Comparison of ENCODE assay signal across 24 cellular contexts in the genomic region with DNA sequence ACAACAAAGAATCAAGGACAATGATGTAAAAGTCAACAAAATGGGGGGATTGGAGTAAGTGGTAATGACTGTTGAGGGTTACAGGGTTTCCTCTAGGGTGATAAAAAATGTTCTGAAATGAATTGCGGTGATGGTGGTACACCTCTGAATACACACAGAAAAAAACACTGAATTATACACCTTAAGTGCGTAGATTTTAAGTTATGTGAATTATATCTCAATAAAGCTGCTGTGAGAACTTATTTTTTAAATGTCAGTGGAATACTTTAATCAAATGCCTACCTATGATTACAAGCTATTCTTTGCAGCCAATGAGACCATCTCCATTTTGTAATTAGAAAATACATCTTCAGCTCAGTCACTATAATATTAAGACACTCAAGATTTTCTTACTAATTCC. TPM values are rescaled to one million over a fixed set of nuclear protein-coding genes. Genes with fewer than 3 reads are reported as not detected.
DNase-seq lines count a peak whose midpoint lies in the region; ATAC-seq, FAIRE-seq and TF ChIP-seq lines count a peak whose summit lies in the region.
"Had no signal": no experiment of that assay in that cellular context is flagged by ENCODE, and none has a peak within 500 bp of the region (broad histone marks: within the 10 kb centered on the region; RNA-seq: fewer than 3 reads in every experiment).

No MANE protein-coding gene starts in this region.

- no peak overlapping the region for H3K4me3 ChIP-seq in GM23338
- H3K4me3 ChIP-seq in SJSA1, result no peak overlapping the region
- no peak overlapping the region for H3K4me3 ChIP-seq in gastroesophageal sphincter
- H3K4me3 ChIP-seq in kidney (ENCODE audit: low read length in 2 of 2), result no peak overlapping the region
- H3K4me3 ChIP-seq: BLaER1 had no signal

- no peak overlapping the region for H2AFZ ChIP-seq in GM23338

- TF ChIP-seq POLR2A in gastroesophageal sphincter (IDR thresholded peaks at IDR 0.05), result no peak

- H3K27me3 ChIP-seq in GM23338 (ENCODE audit: insufficient read depth) (no peaks in the 10 kb centered on the region), SJSA1 (replicated peaks) (no peaks in the 10 kb centered on the region), gastroesophageal sphincter (no peaks in the 10 kb centered on the region)
- H3K27me3 ChIP-seq: BLaER1 had no signal

- H3K27ac Mint-ChIP-seq in GM23338 (peak overlapping the region; percentile 11; the same call in 1 of the 2 replicates), progenitor cell of endocrine pancreas (peak overlapping the region; percentile 35)
- H3K27ac Mint-ChIP-seq: CD4-positive, alpha-beta memory T cell had no signal

- H4K20me1 ChIP-seq in GM23338 (replicated peaks; ENCODE audit: insufficient read depth), result no peaks in the 10 kb centered on the region

- intact Hi-C loops in kidney (cut with DNase I), result no loop called here

- 90 to 91% methylated on average over 2 of the region's 2 CpGs for WGBS in gastroesophageal sphincter (ENCODE audit: low coverage in 1 of 2), 2 donors

- ATAC-seq in GM23338 (no peak), gastroesophageal sphincter (no peak), HG03520 (IDR thresholded peaks at IDR 0.05; ENCODE audit: unreplicated experiment) (no peak)
- ATAC-seq: HCT116, HepG2, Right ventricle myocardium inferior had no signal

- no peak for FAIRE-seq in kidney (lab: Jason Lieb, UNC)
- FAIRE-seq: GM18507, H1, HepG2 had no signal

- H3K9me2 ChIP-seq in GM23338 (ENCODE audit: insufficient read depth), result 0 out of 2 replicates have a peak, but pooled peaks cover 4% of the 10 kb centered on the region

- no peak overlapping the region for H3K4me3 Mint-ChIP-seq in GM23338
- no peak overlapping the region for H3K4me3 Mint-ChIP-seq in progenitor cell of endocrine pancreas (ENCODE audit: low read depth)
- H3K4me3 Mint-ChIP-seq: CD4-positive, alpha-beta memory T cell had no signal

- H3K27ac ChIP-seq in GM23338 (ENCODE audit: low read depth) (no peak overlapping the region), SJSA1 (peak overlapping the region; percentile 54), gastroesophageal sphincter (peak overlapping the region; percentile 23 to 70 (median 26)), kidney (ENCODE audit: low read depth in 2 of 2, low read length in 2 of 2) (no peak overlapping the region)
- H3K27ac ChIP-seq: BLaER1 had no signal

- DNase-seq in GM23338 (ENCODE audit: low spot score), result no peak
- no peak for DNase-seq in SJSA1 (ENCODE audit: low read depth in 1 of 2, low spot score in 2 of 2)
- DNase-seq in progenitor cell of endocrine pancreas (ENCODE audit: low spot score, unreplicated experiment), result no peak
- DNase-seq in stimulated activated CD4-positive, alpha-beta T cell treated with anti-CD3 and anti-CD28 coated beads, Interleukin-2, amount 100 ng/mL, for 48 hours, result no peak
- DNase-seq in kidney, result no peak
- no peak for DNase-seq in COLO668 (lab: John Stamatoyannopoulos, UW; ENCODE audit: unreplicated experiment)
- DNase-seq: ACHN; CD4-positive, alpha-beta memory T cell; KBM-7; NCI-H1092 treated with DMSO at 0.1 percent for 48 hours; NCI-H146; NCI-H2081 treated with DMSO at 0.1 percent for 48 hours; NCI-H2171 treated with DMSO at 0.1 percent for 48 hours; NCI-H524 treated with DMSO at 0.1 percent for 48 hours; NCI-H82; OCI-M1 had no signal

- peaks cover 91% of the 10 kb centered on the region for H3K79me2 ChIP-seq in GM23338 (replicated peaks; ENCODE audit: insufficient read depth)

- H3K27me3 Mint-ChIP-seq in GM23338 (ENCODE audit: insufficient read depth, low read depth, poor library complexity), result peaks cover 2% of the 10 kb centered on the region
- H3K27me3 Mint-ChIP-seq in progenitor cell of endocrine pancreas, result no peaks in the 10 kb centered on the region
- H3K27me3 Mint-ChIP-seq: CD4-positive, alpha-beta memory T cell had no signal

- no peak for TF ChIP-seq EP300 in gastroesophageal sphincter (IDR thresholded peaks at IDR 0.05)

- H3K36me3 Mint-ChIP-seq in GM23338 (ENCODE audit: low read depth), result peaks cover 28% of the 10 kb centered on the region
- peaks cover 33% of the 10 kb centered on the region for H3K36me3 Mint-ChIP-seq in progenitor cell of endocrine pancreas (ENCODE audit: insufficient read depth)
- H3K36me3 Mint-ChIP-seq: CD4-positive, alpha-beta memory T cell had no signal

- H3K9ac ChIP-seq in kidney (ENCODE audit: low read length in 2 of 2), result no peak overlapping the region
- H3K9ac ChIP-seq: BLaER1 had no signal

- H3K4me1 Mint-ChIP-seq in GM23338, result peaks cover 32% of the 10 kb centered on the region
- H3K4me1 Mint-ChIP-seq in progenitor cell of endocrine pancreas (ENCODE audit: low read depth), result peaks cover 36% of the 10 kb centered on the region

- no peaks in the 10 kb centered on the region for H3K36me3 ChIP-seq in GM23338 (ENCODE audit: insufficient read depth)
- H3K36me3 ChIP-seq in SJSA1, result no peaks in the 10 kb centered on the region
- H3K36me3 ChIP-seq in gastroesophageal sphincter, result no peaks in the 10 kb centered on the region
- H3K36me3 ChIP-seq in kidney (ENCODE audit: control insufficient read depth in 1 of 2, insufficient read depth in 2 of 2, low read length in 2 of 2), result no peaks in the 10 kb centered on the region

- H3F3A ChIP-seq in GM23338 (replicated peaks; ENCODE audit: low read depth), result no peaks in the 10 kb centered on the region

- TF ChIP-seq CTCF in GM23338 (conservative IDR thresholded peaks at IDR 0.05; ENCODE audit: low read depth in 2 of 2) (no peak), gastroesophageal sphincter (IDR thresholded peaks at IDR 0.05) (no peak), progenitor cell of endocrine pancreas (IDR thresholded peaks at IDR 0.05; ENCODE audit: unreplicated experiment) (no peak), kidney (IDR thresholded peaks at IDR 0.05; ENCODE audit: borderline replicate concordance, extremely low read depth, insufficient read depth) (no peak)

- H3K4me2 ChIP-seq in GM23338, result peak overlapping the region; percentile 7; the same call in 1 of the 2 replicates
- H3K4me2 ChIP-seq: BLaER1 had no signal

- no peaks in the 10 kb centered on the region for H3K9me3 ChIP-seq in SJSA1 (replicated peaks)
- no peaks in the 10 kb centered on the region for H3K9me3 ChIP-seq in gastroesophageal sphincter
- no peaks in the 10 kb centered on the region for H3K9me3 ChIP-seq in kidney (ENCODE audit: control insufficient read depth in 1 of 2, low read length in 2 of 2)

- peaks cover 9% of the 10 kb centered on the region for H3K4me1 ChIP-seq in GM23338 (ENCODE audit: insufficient read depth)
- H3K4me1 ChIP-seq in SJSA1 (replicated peaks), result peaks cover 45% of the 10 kb centered on the region
- peaks cover 11 to 60% (median 19%) of the 10 kb centered on the region in 3 donors for H3K4me1 ChIP-seq in gastroesophageal sphincter
- H3K4me1 ChIP-seq in kidney (ENCODE audit: control insufficient read depth in 1 of 2, insufficient read depth in 1 of 2, low read depth in 1 of 2, low read length in 2 of 2), result peaks cover 2 to 11% of the 10 kb centered on the region in 2 donors

- no peaks in the 10 kb centered on the region for H3K9me3 Mint-ChIP-seq in GM23338
- peaks cover 8% of the 10 kb centered on the region for H3K9me3 Mint-ChIP-seq in progenitor cell of endocrine pancreas (ENCODE audit: low read depth)

TF ChIP-seq in GM23338, 12 proteins besides CTCF, POLR2A, EP300 and RAD21 (continues in another document):
- TF ChIP-seq ZNF114 (CRISPR knock-in tag; IDR thresholded peaks at IDR 0.05) (no peak), CREB1 (CRISPR knock-in tag; IDR thresholded peaks at IDR 0.05; ENCODE audit: low read depth) (no peak)

RNA-seq across cellular contexts. Expression of gene ZNF608, which starts 53.5 kb away (rescaled TPM):
- total RNA-seq in GM23338 (2014; rRNA removed; shearing (Covaris generic)), result 39.7 and 42.4 TPM in 2 replicates
- polyA plus RNA-seq in GM23338 (2016; fragmentation: Nextera tagmentation; extraction: Ambion mirVana) (20.0 and 20.5 TPM in 2 replicates), kidney (ENCODE audit: insufficient read depth, low read depth, low replicate concordance) (5.9 TPM)
- 13.1 and 17.2 TPM in 2 replicates for total RNA-seq in SJSA1 (2014; rRNA removed; shearing (Covaris generic))
- total RNA-seq in gastroesophageal sphincter (10 to 100 TPM; 24.4 to 41.4 (median 36.1) TPM), progenitor cell of endocrine pancreas (134 and 148 TPM in 2 replicates), kidney (35.8 TPM)
- total RNA-seq: CD4-positive, alpha-beta memory T cell had no signal
- polyA plus RNA-seq: CD4-positive, alpha-beta memory T cell had no signal

Comparison
In these comparisons a context has a peak if more than half of its experiments do, and no peak if none do; other contexts are left out.
1. H3K27ac ChIP-seq: peak in SJSA1 (single experiment) and gastroesophageal sphincter (4 of 4); none in GM23338 (single experiment) and kidney (0 of 2).